Comparison of ENCODE assay signal across 1 cellular context in the genomic region with DNA sequence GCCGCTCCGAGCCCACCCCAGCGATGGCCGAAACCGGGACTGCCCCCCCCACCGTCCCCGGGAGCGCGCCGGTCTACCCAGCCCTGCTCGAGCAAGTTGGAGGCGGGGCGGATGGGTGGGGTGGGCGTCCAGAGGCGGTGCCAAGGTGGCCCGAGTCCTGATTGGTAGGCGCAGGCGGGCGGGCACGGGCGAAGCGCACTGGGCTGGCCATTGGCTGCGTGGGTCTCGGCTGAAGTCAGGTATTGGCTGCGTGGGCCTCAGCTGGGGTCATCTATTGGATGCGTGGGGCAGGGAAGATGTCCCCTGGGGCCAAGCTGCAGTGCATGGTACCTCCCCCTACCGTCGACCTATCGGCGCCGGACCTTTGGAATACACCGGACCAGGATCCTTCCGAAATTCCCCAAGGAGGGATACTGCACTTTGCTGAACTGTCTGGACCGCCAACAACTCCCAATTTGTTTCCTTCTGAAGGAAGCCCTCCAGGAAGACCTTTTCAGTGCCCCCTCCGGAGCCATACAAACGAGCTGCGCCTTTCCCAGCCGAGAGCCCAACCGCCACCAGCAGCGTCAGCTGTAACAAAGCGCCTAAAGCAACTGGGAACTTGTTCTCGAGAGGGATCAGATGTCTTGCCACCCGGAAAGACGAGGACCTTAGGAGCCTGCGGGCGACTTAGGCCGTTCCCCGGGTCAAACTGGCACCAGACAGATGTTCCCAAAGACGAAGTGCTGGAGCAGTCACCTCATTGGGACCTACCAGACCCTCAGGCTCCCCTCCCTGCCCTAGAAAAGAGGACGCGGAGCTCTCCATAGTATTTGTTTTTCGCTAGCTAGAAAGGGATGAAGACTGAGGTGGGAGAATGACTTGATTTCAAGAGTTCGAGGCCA.
TF ChIP-seq lines count a peak whose summit lies in the region.

HOMEZ (minus strand) TSS at position 113 of the 884 bp plus-strand sequence. CDS start 180 bp downstream, outside the sequence.

TF ChIP-seq in HEK293, 187 proteins besides CTCF, POLR2A, EP300 and RAD21 (continued from another document and continues in another):
- TF ChIP-seq ZBTB11 (tag by site-specific recombination; conservative IDR thresholded peaks at IDR 0.05; ENCODE audit: low read depth) = no peak
- TF ChIP-seq ZNF223 (tag by site-specific recombination; IDR thresholded peaks at IDR 0.05) = no peak
- TF ChIP-seq, protein P1, sequence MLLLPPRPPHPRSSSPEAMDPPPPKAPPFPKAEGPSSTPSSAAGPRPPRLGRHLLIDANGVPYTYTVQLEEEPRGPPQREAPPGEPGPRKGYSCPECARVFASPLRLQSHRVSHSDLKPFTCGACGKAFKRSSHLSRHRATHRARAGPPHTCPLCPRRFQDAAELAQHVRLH (tag by site-specific recombination; IDR thresholded peaks at IDR 0.05) = no peak
- no peak for TF ChIP-seq ZBTB44 (tag by site-specific recombination; IDR thresholded peaks at IDR 0.05)
- TF ChIP-seq ZNF19 (tag by site-specific recombination; IDR thresholded peaks at IDR 0.05; ENCODE audit: low read depth) = no peak
- TF ChIP-seq ZNF2 (tag by site-specific recombination; IDR thresholded peaks at IDR 0.05) = no peak; the same call in 1 of the 2 replicates
- peak; percentile 30; the same call in 1 of the 2 replicates for TF ChIP-seq SP7 (tag by site-specific recombination; IDR thresholded peaks at IDR 0.05)
- TF ChIP-seq ZNF335 (tag by site-specific recombination; conservative IDR thresholded peaks at IDR 0.05) = peak; percentile 77
- TF ChIP-seq ZNF114 (tag by site-specific recombination; IDR thresholded peaks at IDR 0.05) = no peak
- no peak for TF ChIP-seq ZNF544 (tag by site-specific recombination; IDR thresholded peaks at IDR 0.05)
- no peak for TF ChIP-seq ZNF623 (tag by site-specific recombination; IDR thresholded peaks at IDR 0.05)
- no peak for TF ChIP-seq MYNN (tag by site-specific recombination; IDR thresholded peaks at IDR 0.05; ENCODE audit: borderline replicate concordance)
- no peak for TF ChIP-seq ZNF549 (tag by site-specific recombination; IDR thresholded peaks at IDR 0.05)
- no peak for TF ChIP-seq ZNF354C (tag by site-specific recombination; IDR thresholded peaks at IDR 0.05; ENCODE audit: borderline replicate concordance, low read depth)
- TF ChIP-seq, protein P2, sequence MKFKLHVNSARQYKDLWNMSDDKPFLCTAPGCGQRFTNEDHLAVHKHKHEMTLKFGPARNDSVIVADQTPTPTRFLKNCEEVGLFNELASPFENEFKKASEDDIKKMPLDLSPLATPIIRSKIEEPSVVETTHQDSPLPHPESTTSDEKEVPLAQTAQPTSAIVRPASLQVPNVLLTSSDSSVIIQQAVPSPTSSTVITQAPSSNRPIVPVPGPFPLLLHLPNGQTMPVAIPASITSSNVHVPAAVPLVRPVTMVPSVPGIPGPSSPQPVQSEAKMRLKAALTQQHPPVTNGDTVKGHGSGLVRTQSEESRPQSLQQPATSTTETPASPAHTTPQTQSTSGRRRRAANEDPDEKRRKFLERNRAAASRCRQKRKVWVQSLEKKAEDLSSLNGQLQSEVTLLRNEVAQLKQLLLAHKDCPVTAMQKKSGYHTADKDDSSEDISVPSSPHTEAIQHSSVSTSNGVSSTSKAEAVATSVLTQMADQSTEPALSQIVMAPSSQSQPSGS (tag by site-specific recombination; IDR thresholded peaks at IDR 0.05; ENCODE audit: low read depth) = no peak
- no peak for TF ChIP-seq ZNF514 (tag by site-specific recombination; IDR thresholded peaks at IDR 0.05)
- no peak for TF ChIP-seq ZFP69B (tag by site-specific recombination; IDR thresholded peaks at IDR 0.05)
- TF ChIP-seq ZNF776 (tag by site-specific recombination; IDR thresholded peaks at IDR 0.05; ENCODE audit: borderline replicate concordance) = no peak
- no peak for TF ChIP-seq ZNF394 (tag by site-specific recombination; IDR thresholded peaks at IDR 0.05; ENCODE audit: borderline replicate concordance)
- peak; percentile 82 for TF ChIP-seq TRIM28 (IDR thresholded peaks at IDR 0.05; ENCODE audit: borderline replicate concordance, low read length)
- peak; percentile 43 for TF ChIP-seq ZNF341 (tag by site-specific recombination; IDR thresholded peaks at IDR 0.05; ENCODE audit: low read depth)
- TF ChIP-seq SALL2 (tag by site-specific recombination; IDR thresholded peaks at IDR 0.05; ENCODE audit: borderline replicate concordance) = no peak
- TF ChIP-seq ZNF133 (tag by site-specific recombination; IDR thresholded peaks at IDR 0.05) = no peak
- no peak; the same call in 1 of the 2 replicates for TF ChIP-seq KLF10 (tag by site-specific recombination; IDR thresholded peaks at IDR 0.05)
- TF ChIP-seq ZNF785 (tag by site-specific recombination; IDR thresholded peaks at IDR 0.05) = no peak
- TF ChIP-seq KLF7 (tag by site-specific recombination; IDR thresholded peaks at IDR 0.05; ENCODE audit: borderline replicate concordance) = no peak
- TF ChIP-seq ZFP3 (tag by site-specific recombination; IDR thresholded peaks at IDR 0.05; ENCODE audit: low read depth) = no peak
- TF ChIP-seq ZNF791 (tag by site-specific recombination; IDR thresholded peaks at IDR 0.05) = no peak
- TF ChIP-seq, protein P3, sequence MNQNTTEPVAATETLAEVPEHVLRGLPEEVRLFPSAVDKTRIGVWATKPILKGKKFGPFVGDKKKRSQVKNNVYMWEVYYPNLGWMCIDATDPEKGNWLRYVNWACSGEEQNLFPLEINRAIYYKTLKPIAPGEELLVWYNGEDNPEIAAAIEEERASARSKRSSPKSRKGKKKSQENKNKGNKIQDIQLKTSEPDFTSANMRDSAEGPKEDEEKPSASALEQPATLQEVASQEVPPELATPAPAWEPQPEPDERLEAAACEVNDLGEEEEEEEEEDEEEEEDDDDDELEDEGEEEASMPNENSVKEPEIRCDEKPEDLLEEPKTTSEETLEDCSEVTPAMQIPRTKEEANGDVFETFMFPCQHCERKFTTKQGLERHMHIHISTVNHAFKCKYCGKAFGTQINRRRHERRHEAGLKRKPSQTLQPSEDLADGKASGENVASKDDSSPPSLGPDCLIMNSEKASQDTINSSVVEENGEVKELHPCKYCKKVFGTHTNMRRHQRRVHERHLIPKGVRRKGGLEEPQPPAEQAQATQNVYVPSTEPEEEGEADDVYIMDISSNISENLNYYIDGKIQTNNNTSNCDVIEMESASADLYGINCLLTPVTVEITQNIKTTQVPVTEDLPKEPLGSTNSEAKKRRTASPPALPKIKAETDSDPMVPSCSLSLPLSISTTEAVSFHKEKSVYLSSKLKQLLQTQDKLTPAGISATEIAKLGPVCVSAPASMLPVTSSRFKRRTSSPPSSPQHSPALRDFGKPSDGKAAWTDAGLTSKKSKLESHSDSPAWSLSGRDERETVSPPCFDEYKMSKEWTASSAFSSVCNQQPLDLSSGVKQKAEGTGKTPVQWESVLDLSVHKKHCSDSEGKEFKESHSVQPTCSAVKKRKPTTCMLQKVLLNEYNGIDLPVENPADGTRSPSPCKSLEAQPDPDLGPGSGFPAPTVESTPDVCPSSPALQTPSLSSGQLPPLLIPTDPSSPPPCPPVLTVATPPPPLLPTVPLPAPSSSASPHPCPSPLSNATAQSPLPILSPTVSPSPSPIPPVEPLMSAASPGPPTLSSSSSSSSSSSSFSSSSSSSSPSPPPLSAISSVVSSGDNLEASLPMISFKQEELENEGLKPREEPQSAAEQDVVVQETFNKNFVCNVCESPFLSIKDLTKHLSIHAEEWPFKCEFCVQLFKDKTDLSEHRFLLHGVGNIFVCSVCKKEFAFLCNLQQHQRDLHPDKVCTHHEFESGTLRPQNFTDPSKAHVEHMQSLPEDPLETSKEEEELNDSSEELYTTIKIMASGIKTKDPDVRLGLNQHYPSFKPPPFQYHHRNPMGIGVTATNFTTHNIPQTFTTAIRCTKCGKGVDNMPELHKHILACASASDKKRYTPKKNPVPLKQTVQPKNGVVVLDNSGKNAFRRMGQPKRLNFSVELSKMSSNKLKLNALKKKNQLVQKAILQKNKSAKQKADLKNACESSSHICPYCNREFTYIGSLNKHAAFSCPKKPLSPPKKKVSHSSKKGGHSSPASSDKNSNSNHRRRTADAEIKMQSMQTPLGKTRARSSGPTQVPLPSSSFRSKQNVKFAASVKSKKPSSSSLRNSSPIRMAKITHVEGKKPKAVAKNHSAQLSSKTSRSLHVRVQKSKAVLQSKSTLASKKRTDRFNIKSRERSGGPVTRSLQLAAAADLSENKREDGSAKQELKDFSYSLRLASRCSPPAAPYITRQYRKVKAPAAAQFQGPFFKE (tag by site-specific recombination; IDR thresholded peaks at IDR 0.05; ENCODE audit: borderline replicate concordance) = no peak
- no peak for TF ChIP-seq ZNF140 (tag by site-specific recombination; IDR thresholded peaks at IDR 0.05)
- no peak for TF ChIP-seq SCRT2 (tag by site-specific recombination; IDR thresholded peaks at IDR 0.05)
- TF ChIP-seq REPIN1 (tag by site-specific recombination; IDR thresholded peaks at IDR 0.05; ENCODE audit: low read depth) = no peak
- peak; percentile 78 for TF ChIP-seq KLF9 (tag by site-specific recombination; IDR thresholded peaks at IDR 0.05; ENCODE audit: low read depth)
- TF ChIP-seq ZNF214 (tag by site-specific recombination; IDR thresholded peaks at IDR 0.05; ENCODE audit: borderline replicate concordance) = no peak
- TF ChIP-seq ZNF658 (tag by site-specific recombination; IDR thresholded peaks at IDR 0.05) = no peak
- TF ChIP-seq, protein P4, sequence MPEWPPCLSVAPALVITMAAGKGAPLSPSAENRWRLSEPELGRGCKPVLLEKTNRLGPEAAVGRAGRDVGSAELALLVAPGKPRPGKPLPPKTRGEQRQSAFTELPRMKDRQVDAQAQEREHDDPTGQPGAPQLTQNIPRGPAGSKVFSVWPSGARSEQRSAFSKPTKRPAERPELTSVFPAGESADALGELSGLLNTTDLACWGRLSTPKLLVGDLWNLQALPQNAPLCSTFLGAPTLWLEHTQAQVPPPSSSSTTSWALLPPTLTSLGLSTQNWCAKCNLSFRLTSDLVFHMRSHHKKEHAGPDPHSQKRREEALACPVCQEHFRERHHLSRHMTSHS (tag by site-specific recombination; IDR thresholded peaks at IDR 0.05) = no peak
- TF ChIP-seq KLF16 (tag by site-specific recombination; IDR thresholded peaks at IDR 0.05) = peak; percentile 48
- TF ChIP-seq ZNF768 (tag by site-specific recombination; IDR thresholded peaks at IDR 0.05) = no peak
- no peak for TF ChIP-seq GLI4 (tag by site-specific recombination; IDR thresholded peaks at IDR 0.05)
- TF ChIP-seq, protein P5, sequence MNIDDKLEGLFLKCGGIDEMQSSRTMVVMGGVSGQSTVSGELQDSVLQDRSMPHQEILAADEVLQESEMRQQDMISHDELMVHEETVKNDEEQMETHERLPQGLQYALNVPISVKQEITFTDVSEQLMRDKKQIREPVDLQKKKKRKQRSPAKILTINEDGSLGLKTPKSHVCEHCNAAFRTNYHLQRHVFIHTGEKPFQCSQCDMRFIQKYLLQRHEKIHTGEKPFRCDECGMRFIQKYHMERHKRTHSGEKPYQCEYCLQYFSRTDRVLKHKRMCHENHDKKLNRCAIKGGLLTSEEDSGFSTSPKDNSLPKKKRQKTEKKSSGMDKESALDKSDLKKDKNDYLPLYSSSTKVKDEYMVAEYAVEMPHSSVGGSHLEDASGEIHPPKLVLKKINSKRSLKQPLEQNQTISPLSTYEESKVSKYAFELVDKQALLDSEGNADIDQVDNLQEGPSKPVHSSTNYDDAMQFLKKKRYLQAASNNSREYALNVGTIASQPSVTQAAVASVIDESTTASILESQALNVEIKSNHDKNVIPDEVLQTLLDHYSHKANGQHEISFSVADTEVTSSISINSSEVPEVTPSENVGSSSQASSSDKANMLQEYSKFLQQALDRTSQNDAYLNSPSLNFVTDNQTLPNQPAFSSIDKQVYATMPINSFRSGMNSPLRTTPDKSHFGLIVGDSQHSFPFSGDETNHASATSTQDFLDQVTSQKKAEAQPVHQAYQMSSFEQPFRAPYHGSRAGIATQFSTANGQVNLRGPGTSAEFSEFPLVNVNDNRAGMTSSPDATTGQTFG (tag by site-specific recombination; IDR thresholded peaks at IDR 0.05; ENCODE audit: borderline replicate concordance) = no peak
- TF ChIP-seq SP3 (tag by site-specific recombination; IDR thresholded peaks at IDR 0.05) = peak; percentile 98
- TF ChIP-seq ZNF837 (tag by site-specific recombination; IDR thresholded peaks at IDR 0.05) = no peak
